Comparison of ENCODE assay signal across 11 cellular contexts in the genomic region with DNA sequence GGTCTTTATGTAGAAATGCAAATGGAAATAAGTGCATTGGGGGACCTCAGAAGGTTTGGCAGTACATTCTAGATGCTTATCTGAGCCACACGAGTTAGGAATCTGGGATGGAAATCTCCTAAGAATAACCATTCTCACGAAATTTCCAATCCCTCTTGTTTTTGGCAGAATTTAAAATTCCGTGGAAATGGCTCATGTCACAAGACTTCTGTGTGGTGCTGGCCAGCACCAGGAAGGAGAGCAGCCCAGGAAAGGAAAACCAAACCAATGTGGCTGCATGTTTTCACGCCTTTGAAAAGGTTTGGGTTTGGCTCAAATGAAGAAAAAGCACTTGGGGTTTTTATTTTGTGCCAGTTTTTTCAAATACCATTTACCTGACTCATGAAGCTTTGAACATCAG.
DNase-seq lines count a peak whose midpoint lies in the region.
"Had no signal": no experiment of that assay in that cellular context is flagged by ENCODE, and none has a peak within 500 bp of the region (broad histone marks: within the 10 kb centered on the region; RNA-seq: fewer than 3 reads in every experiment).

No MANE protein-coding gene starts in this region.

- CTCF ChIA-PET in activated CD4-positive, alpha-beta T cell treated with anti-CD3 and anti-CD28 coated beads, Interleukin-2, amount 10 ng/mL, durations not matched to agents 7 days and 5 days (lab: Charles Lee): no interaction called here

- H3K9me3 Mint-ChIP-seq in activated T-helper 1 cell treated with anti-CD3 and anti-CD28 coated beads, Interleukin-12 subunit alpha, Interleukin-12 subunit beta, Interleukin-2, Interleukin-4 antibody, amounts not matched to agents 30 ng/mL and 10 ng/mL and 1 ng/mL, durations not matched to agents 14 hours and 24 hours and 36 hours: no peaks in the 10 kb centered on the region
- no peaks in the 10 kb centered on the region for H3K9me3 Mint-ChIP-seq in activated CD4-positive, alpha-beta T cell treated with anti-CD3 and anti-CD28 coated beads, Interleukin-2, amount 10 ng/mL, durations not matched to agents 7 days and 5 days
- H3K9me3 Mint-ChIP-seq: neural crest cell had no signal

- no peak overlapping the region for H3K4me3 Mint-ChIP-seq in activated T-helper 1 cell treated with anti-CD3 and anti-CD28 coated beads, Interleukin-12 subunit alpha, Interleukin-12 subunit beta, Interleukin-2, Interleukin-4 antibody, amounts not matched to agents 30 ng/mL and 10 ng/mL and 1 ng/mL, durations not matched to agents 14 hours and 24 hours and 36 hours
- H3K4me3 Mint-ChIP-seq in activated CD4-positive, alpha-beta T cell treated with anti-CD3 and anti-CD28 coated beads, Interleukin-2, amount 10 ng/mL, durations not matched to agents 7 days and 5 days: no peak overlapping the region
- H3K4me3 Mint-ChIP-seq: neural crest cell; stimulated activated naive B cell treated with anti-CD40 and anti-IgM and Interleukin-4, amounts not matched to agents 10 μg/mL and 1 μg/mL and 100 μg/mL, for 72 hours had no signal

- intact Hi-C loops in activated T-helper 1 cell treated with anti-CD3 and anti-CD28 coated beads, Interleukin-12 subunit alpha, Interleukin-12 subunit beta, Interleukin-2, Interleukin-4 antibody, amounts not matched to agents 30 ng/mL and 10 ng/mL and 1 ng/mL, durations not matched to agents 14 hours and 24 hours and 36 hours (cut with micrococcal nuclease): no loop called here

- H3K27ac Mint-ChIP-seq in activated T-helper 1 cell treated with anti-CD3 and anti-CD28 coated beads, Interleukin-12 subunit alpha, Interleukin-12 subunit beta, Interleukin-2, Interleukin-4 antibody, amounts not matched to agents 30 ng/mL and 10 ng/mL and 1 ng/mL, durations not matched to agents 14 hours and 24 hours and 36 hours: no peak overlapping the region
- H3K27ac Mint-ChIP-seq in activated CD4-positive, alpha-beta T cell treated with anti-CD3 and anti-CD28 coated beads, Interleukin-2, amount 10 ng/mL, durations not matched to agents 7 days and 5 days: no peak overlapping the region
- H3K27ac Mint-ChIP-seq: stimulated activated naive B cell treated with anti-CD40 and anti-IgM and Interleukin-4, amounts not matched to agents 10 μg/mL and 1 μg/mL and 100 μg/mL, for 72 hours had no signal

- no peaks in the 10 kb centered on the region for H3K27me3 Mint-ChIP-seq in activated T-helper 1 cell treated with anti-CD3 and anti-CD28 coated beads, Interleukin-12 subunit alpha, Interleukin-12 subunit beta, Interleukin-2, Interleukin-4 antibody, amounts not matched to agents 30 ng/mL and 10 ng/mL and 1 ng/mL, durations not matched to agents 14 hours and 24 hours and 36 hours (ENCODE audit: insufficient read depth)
- H3K27me3 Mint-ChIP-seq in activated CD4-positive, alpha-beta T cell treated with anti-CD3 and anti-CD28 coated beads, Interleukin-2, amount 10 ng/mL, durations not matched to agents 7 days and 5 days: no peaks in the 10 kb centered on the region
- H3K27me3 Mint-ChIP-seq: stimulated activated naive B cell treated with anti-CD40 and anti-IgM and Interleukin-4, amounts not matched to agents 10 μg/mL and 1 μg/mL and 100 μg/mL, for 72 hours had no signal

- no peaks in the 10 kb centered on the region for H3K36me3 Mint-ChIP-seq in activated T-helper 1 cell treated with anti-CD3 and anti-CD28 coated beads, Interleukin-12 subunit alpha, Interleukin-12 subunit beta, Interleukin-2, Interleukin-4 antibody, amounts not matched to agents 30 ng/mL and 10 ng/mL and 1 ng/mL, durations not matched to agents 14 hours and 24 hours and 36 hours (ENCODE audit: low read depth)
- H3K36me3 Mint-ChIP-seq in activated CD4-positive, alpha-beta T cell treated with anti-CD3 and anti-CD28 coated beads, Interleukin-2, amount 10 ng/mL, durations not matched to agents 7 days and 5 days (ENCODE audit: low read depth): no peaks in the 10 kb centered on the region
- H3K36me3 Mint-ChIP-seq: stimulated activated naive B cell treated with anti-CD40 and anti-IgM and Interleukin-4, amounts not matched to agents 10 μg/mL and 1 μg/mL and 100 μg/mL, for 72 hours had no signal

- DNase-seq in H4 (ENCODE audit: low spot score): peak; percentile 53
- peak; percentile 67 for DNase-seq in amniotic stem cell (lab: John Stamatoyannopoulos, UW)
- peak; percentile 53 for DNase-seq in fibroblast of the conjunctiva (ENCODE audit: low read depth)
- no peak for DNase-seq in activated T-helper 1 cell treated with anti-CD3 and anti-CD28 coated beads, Interleukin-12 subunit alpha, Interleukin-12 subunit beta, Interleukin-2, Interleukin-4 antibody, amounts not matched to agents 30 ng/mL and 10 ng/mL and 1 ng/mL, durations not matched to agents 14 hours and 24 hours and 36 hours (ENCODE audit: low spot score)
- no peak for DNase-seq in activated CD4-positive, alpha-beta T cell treated with anti-CD3 and anti-CD28 coated beads for 4 hours
- no peak for DNase-seq in activated CD4-positive, alpha-beta T cell treated with anti-CD3 and anti-CD28 coated beads, Interleukin-2, amount 10 ng/mL, durations not matched to agents 7 days and 5 days
- no peak for DNase-seq in NCI-H2171 (lab: John Stamatoyannopoulos, UW)
- DNase-seq: activated naive CD4-positive, alpha-beta T cell treated with anti-CD3 and anti-CD28 coated beads, Interleukin-2, amount 50 U/mL, for 16 hours; right lobe of liver; stimulated activated naive B cell treated with anti-CD40 and anti-IgM and Interleukin-4, amounts not matched to agents 10 μg/mL and 1 μg/mL and 100 μg/mL, for 72 hours had no signal

- no peaks in the 10 kb centered on the region for H3K4me1 Mint-ChIP-seq in activated T-helper 1 cell treated with anti-CD3 and anti-CD28 coated beads, Interleukin-12 subunit alpha, Interleukin-12 subunit beta, Interleukin-2, Interleukin-4 antibody, amounts not matched to agents 30 ng/mL and 10 ng/mL and 1 ng/mL, durations not matched to agents 14 hours and 24 hours and 36 hours (ENCODE audit: low read depth)
- H3K4me1 Mint-ChIP-seq in activated CD4-positive, alpha-beta T cell treated with anti-CD3 and anti-CD28 coated beads, Interleukin-2, amount 10 ng/mL, durations not matched to agents 7 days and 5 days: no peaks in the 10 kb centered on the region
- H3K4me1 Mint-ChIP-seq: neural crest cell; stimulated activated naive B cell treated with anti-CD40 and anti-IgM and Interleukin-4, amounts not matched to agents 10 μg/mL and 1 μg/mL and 100 μg/mL, for 72 hours had no signal

- POLR2A ChIA-PET in activated CD4-positive, alpha-beta T cell treated with anti-CD3 and anti-CD28 coated beads, Interleukin-2, amount 10 ng/mL, durations not matched to agents 7 days and 5 days (lab: Charles Lee): no interaction called here

Comparison
In these comparisons a context has a peak if more than half of its experiments do, and no peak if none do; other contexts are left out.
1. DNase-seq: peak in H4 (single experiment), amniotic stem cell (single experiment) and fibroblast of the conjunctiva (single experiment); none in activated T-helper 1 cell treated with anti-CD3 and anti-CD28 coated beads, Interleukin-12 subunit alpha, Interleukin-12 subunit beta, Interleukin-2, Interleukin-4 antibody, amounts not matched to agents 30 ng/mL and 10 ng/mL and 1 ng/mL, durations not matched to agents 14 hours and 24 hours and 36 hours (single experiment), activated CD4-positive, alpha-beta T cell treated with anti-CD3 and anti-CD28 coated beads for 4 hours (0 of 2), activated CD4-positive, alpha-beta T cell treated with anti-CD3 and anti-CD28 coated beads, Interleukin-2, amount 10 ng/mL, durations not matched to agents 7 days and 5 days (single experiment) and NCI-H2171 (single experiment).